Comparison of ENCODE assay signal across 11 cellular contexts in the genomic region with DNA sequence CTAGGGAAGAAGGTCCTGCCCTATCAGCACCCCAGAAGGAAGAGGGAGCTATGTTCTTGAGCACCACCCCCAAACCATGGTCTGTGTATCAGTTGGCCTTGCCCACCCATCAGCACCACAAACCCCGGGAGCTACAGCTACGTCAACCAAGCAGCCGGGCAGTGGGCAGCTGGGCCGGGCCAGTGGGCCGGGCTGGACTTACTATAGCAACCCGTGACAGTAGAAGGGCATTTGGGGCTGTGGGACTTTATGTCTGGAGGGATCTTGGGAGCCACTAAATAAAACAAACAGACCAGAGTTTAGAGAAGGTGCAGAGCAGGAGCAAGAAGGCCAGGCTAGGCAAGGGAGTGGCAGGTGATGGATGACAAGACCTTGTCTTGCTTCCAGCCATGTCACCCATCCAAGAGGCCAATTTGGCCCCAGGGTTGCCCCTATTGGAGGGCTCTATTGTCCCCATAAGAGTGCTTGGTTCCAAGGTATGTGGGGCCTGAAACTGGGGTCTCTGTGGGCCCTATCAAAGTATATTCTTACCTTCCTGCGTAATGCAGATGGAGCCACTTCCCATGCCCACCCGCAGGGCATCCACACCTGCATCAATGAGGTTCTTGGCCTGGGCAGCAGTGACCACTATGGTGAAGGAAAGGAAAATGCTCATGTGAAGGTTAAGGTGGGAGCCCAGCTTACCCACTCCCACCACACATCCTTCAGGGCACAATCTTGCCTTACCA. TPM values are rescaled to one million over a fixed set of nuclear protein-coding genes. Genes with fewer than 3 reads are reported as not detected.
DNase-seq lines count a peak whose midpoint lies in the region; ATAC-seq, FAIRE-seq and TF ChIP-seq lines count a peak whose summit lies in the region.
"Had no signal": no experiment of that assay in that cellular context is flagged by ENCODE, and none has a peak within 500 bp of the region (broad histone marks: within the 10 kb centered on the region; RNA-seq: fewer than 3 reads in every experiment).

No MANE protein-coding gene starts in this region.

- no peak for FAIRE-seq in H1 (lab: Jason Lieb, UNC)

- no peak overlapping the region for H3K4me3 ChIP-seq in SU-DHL-6 (ENCODE audit: insufficient read depth, low read length, poor library complexity, severe bottlenecking)
- no peak overlapping the region for H3K4me3 ChIP-seq in H1 (ENCODE audit: extremely low read depth in 1 of 4, insufficient read depth in 2 of 4, low read depth in 3 of 4, low read length in 4 of 4)

- TF ChIP-seq CTCF in SU-DHL-6 (IDR thresholded peaks at IDR 0.05; ENCODE audit: insufficient read depth, low read length, poor library complexity, severe bottlenecking) (no peak), H1 (IDR thresholded peaks at IDR 0.05; ENCODE audit: control extremely low read depth in 1 of 3, insufficient read depth in 1 of 3, low read depth in 1 of 3, low read length in 3 of 3) (no peak)

- no peak overlapping the region for H3K18ac ChIP-seq in H1 (ENCODE audit: extremely low read depth, low read length)

- H3K27ac ChIP-seq in SU-DHL-6 (ENCODE audit: low read depth, low read length) (peak overlapping the region; percentile 61), H1 (ENCODE audit: low read depth, low read length) (no peak overlapping the region; the same call in 1 of the 2 replicates)

- 0 out of 2 replicates have a peak, but pooled peaks cover 11% of the 10 kb centered on the region for H3K36me3 ChIP-seq in SU-DHL-6 (ENCODE audit: low read length)
- H3K36me3 ChIP-seq in H1 (ENCODE audit: control insufficient read depth in 2 of 4, insufficient read depth in 4 of 4, low read length in 3 of 4): peaks cover 38 to 55% (median 46%) of the 10 kb centered on the region in 4 experiments

- no peak for TF ChIP-seq RAD21 in H1 (IDR thresholded peaks at IDR 0.05 in 1 of 2, conservative IDR thresholded peaks at IDR 0.05 in 1 of 2; ENCODE audit: low read depth in 2 of 2, low read length in 2 of 2)

- H3K27me3 ChIP-seq in SU-DHL-6 (ENCODE audit: low read length) (no peaks in the 10 kb centered on the region), H1 (replicated peaks in 1 of 4; ENCODE audit: control insufficient read depth in 3 of 4, extremely low read depth in 1 of 4, insufficient read depth in 3 of 4, low read length in 3 of 4) (no peaks in the 10 kb centered on the region; a peak in 1 of 7 replicates)

- H4K5ac ChIP-seq in H1 (ENCODE audit: insufficient read length, low read depth, low read length): no peak overlapping the region

- peaks cover 13 to 39% of the 10 kb centered on the region in 2 donors for H3K36me3 Mint-ChIP-seq in activated T-cell treated with anti-CD3 and anti-CD28 coated beads, Interleukin-2, amount 50 U/mL, for 72 hours (ENCODE audit: insufficient read depth in 2 of 2)
- H3K36me3 Mint-ChIP-seq in stimulated activated memory B cell treated with anti-CD40 and anti-IgM and Interleukin-4, amounts not matched to agents 10 μg/mL and 1 μg/mL and 100 μg/mL, for 72 hours: peaks cover 68% of the 10 kb centered on the region

- H3K4me1 ChIP-seq in H1 (replicated peaks in 1 of 4; ENCODE audit: control insufficient read depth in 3 of 4, insufficient read depth in 4 of 4, low read length in 3 of 4): peaks cover 0 to 18% (median 11%) of the 10 kb centered on the region in 4 experiments; a peak in 6 of 7 replicates

- no peak for TF ChIP-seq EP300 in H1 (IDR thresholded peaks at IDR 0.05; ENCODE audit: borderline replicate concordance in 1 of 2, low read depth in 2 of 2, low read length in 2 of 2)

- 96% methylated on average over 8 of the region's 8 CpGs; no CpG with 5 or more reads in 1 of the 2 experiments for WGBS in H1 (ENCODE audit: extremely low coverage in 1 of 2, insufficient coverage in 1 of 2, insufficient read length in 1 of 2, insufficient replicate concordance in 2 of 2, low coverage in 1 of 2, low lambda C conversion rate in 2 of 2, missing lambda C conversion rate in 1 of 2), 2 experiments

- H3K9me3 ChIP-seq in SU-DHL-6 (ENCODE audit: insufficient read depth, low read length): no peaks in the 10 kb centered on the region
- H3K9me3 ChIP-seq in H1 (ENCODE audit: insufficient read depth in 2 of 2, low read depth in 1 of 2, low read length in 1 of 2): no peaks in the 10 kb centered on the region

- H3K27me3 Mint-ChIP-seq in activated T-cell treated with anti-CD3 and anti-CD28 coated beads, Interleukin-2, amount 50 U/mL, for 72 hours (ENCODE audit: low read depth): no peaks in the 10 kb centered on the region
- no peaks in the 10 kb centered on the region for H3K27me3 Mint-ChIP-seq in stimulated activated memory B cell treated with anti-CD40 and anti-IgM and Interleukin-4, amounts not matched to agents 10 μg/mL and 1 μg/mL and 100 μg/mL, for 72 hours

- peaks cover 30% of the 10 kb centered on the region for H3K79me2 ChIP-seq in SU-DHL-6 (ENCODE audit: insufficient read depth, low read length)
- peaks cover 4 to 25% of the 10 kb centered on the region in 2 experiments; a peak in 3 of 4 replicates for H3K79me2 ChIP-seq in H1 (ENCODE audit: control insufficient read depth in 1 of 2, insufficient read depth in 2 of 2, low read length in 2 of 2)

- H3K56ac ChIP-seq in H1 (replicated peaks; ENCODE audit: insufficient read length, low read depth, low read length): no peak overlapping the region

- no peak overlapping the region for H3K9ac ChIP-seq in SU-DHL-6 (ENCODE audit: low read length)
- H3K9ac ChIP-seq in H1 (replicated peaks in 1 of 4; ENCODE audit: extremely low read depth in 1 of 4, low read depth in 3 of 4, low read length in 3 of 4): no peak overlapping the region

- H2BK20ac ChIP-seq in H1 (ENCODE audit: low read length): no peak overlapping the region

- H4K8ac ChIP-seq in H1 (ENCODE audit: extremely low read depth, insufficient read depth, low read length): no peak overlapping the region

- H3K9me2 ChIP-seq in SU-DHL-6 (replicated peaks; ENCODE audit: insufficient read depth, low read length): no peaks in the 10 kb centered on the region

- H3K4me3 Mint-ChIP-seq in activated T-cell treated with anti-CD3 and anti-CD28 coated beads, Interleukin-2, amount 50 U/mL, for 72 hours: peak overlapping the region; percentile 17 to 37
- H3K4me3 Mint-ChIP-seq in stimulated activated memory B cell treated with anti-CD40 and anti-IgM and Interleukin-4, amounts not matched to agents 10 μg/mL and 1 μg/mL and 100 μg/mL, for 72 hours: peak overlapping the region; percentile 42

- H2AFZ ChIP-seq in SU-DHL-6 (ENCODE audit: low read depth, low read length, severe bottlenecking) (no peak overlapping the region), H1 (ENCODE audit: low read length) (no peak overlapping the region)

- no peak overlapping the region for H4K91ac ChIP-seq in H1 (replicated peaks; ENCODE audit: insufficient read length, low read length)

- H3K4me2 ChIP-seq in SU-DHL-6 (ENCODE audit: low read depth, low read length, poor library complexity, severe bottlenecking) (peak overlapping the region; percentile 21), H1 (ENCODE audit: insufficient read depth in 1 of 2, low read depth in 2 of 2, low read length in 2 of 2) (no peak overlapping the region)

- peaks cover 33% of the 10 kb centered on the region for H3F3A ChIP-seq in SU-DHL-6 (ENCODE audit: insufficient read depth)

- peak in 1 of 2 experiments; percentile 14; a peak in 1 of 3 replicates for TF ChIP-seq POLR2A in H1 (IDR thresholded peaks at IDR 0.05; ENCODE audit: control extremely low read depth in 1 of 2, low read depth in 2 of 2, low read length in 2 of 2)

- no peak overlapping the region for H2AK5ac ChIP-seq in H1 (ENCODE audit: low read depth, low read length)

- POLR2A ChIA-PET in H1 (lab: Charles Lee; ENCODE audit: partially characterized antibody): interaction anchor here (0.7 to 33.9 kb wide), 14 partner anchors 8 to 79 kb away, joined by 3 to 1518 read pairs (median 4); a partner anchor contains a TSS

- peaks cover 6% of the 10 kb centered on the region for H3K79me1 ChIP-seq in H1 (ENCODE audit: low read depth, low read length)

- peak overlapping the region; percentile 56 for H3K27ac Mint-ChIP-seq in activated T-cell treated with anti-CD3 and anti-CD28 coated beads, Interleukin-2, amount 50 U/mL, for 72 hours
- peak overlapping the region; percentile 96 for H3K27ac Mint-ChIP-seq in stimulated activated memory B cell treated with anti-CD40 and anti-IgM and Interleukin-4, amounts not matched to agents 10 μg/mL and 1 μg/mL and 100 μg/mL, for 72 hours

- H3K4me1 Mint-ChIP-seq in activated T-cell treated with anti-CD3 and anti-CD28 coated beads, Interleukin-2, amount 50 U/mL, for 72 hours (ENCODE audit: low read depth): peaks cover 85% of the 10 kb centered on the region
- peaks cover 77% of the 10 kb centered on the region for H3K4me1 Mint-ChIP-seq in stimulated activated memory B cell treated with anti-CD40 and anti-IgM and Interleukin-4, amounts not matched to agents 10 μg/mL and 1 μg/mL and 100 μg/mL, for 72 hours

- no peak overlapping the region for H3K14ac ChIP-seq in H1 (ENCODE audit: insufficient read length)

- H2BK12ac ChIP-seq in H1 (ENCODE audit: low read depth, low read length): no peak overlapping the region

- DNase-seq in activated T-cell treated with anti-CD3 and anti-CD28 coated beads, Interleukin-2, amount 50 U/mL, for 72 hours: no peak
- no peak for DNase-seq in activated T-cell treated with anti-CD3 and anti-CD28 coated beads, Interleukin-2, amount 50 U/mL, for 1 hour
- DNase-seq in H1 (ENCODE audit: low read depth in 1 of 2, low spot score in 2 of 2) (no peak), GM03348 (ENCODE audit: low spot score) (no peak)
- DNase-seq: DMS79, head of caudate nucleus, occipital lobe had no signal

- H2BK15ac ChIP-seq in H1 (ENCODE audit: low read length): no peak overlapping the region

- no peaks in the 10 kb centered on the region for H4K20me1 ChIP-seq in SU-DHL-6 (ENCODE audit: low read depth, low read length)
- H4K20me1 ChIP-seq in H1 (replicated peaks in 1 of 2; ENCODE audit: control insufficient read depth in 1 of 2, insufficient read depth in 2 of 2, low read length in 2 of 2): peaks cover 8 to 19% of the 10 kb centered on the region in 2 experiments

- H3K9me3 Mint-ChIP-seq in activated T-cell treated with anti-CD3 and anti-CD28 coated beads, Interleukin-2, amount 50 U/mL, for 72 hours: no peaks in the 10 kb centered on the region
- no peaks in the 10 kb centered on the region for H3K9me3 Mint-ChIP-seq in stimulated activated memory B cell treated with anti-CD40 and anti-IgM and Interleukin-4, amounts not matched to agents 10 μg/mL and 1 μg/mL and 100 μg/mL, for 72 hours

- H2BK5ac ChIP-seq in H1 (ENCODE audit: low read depth, low read length): no peak overlapping the region

- peaks cover 18% of the 10 kb centered on the region for H3K23me2 ChIP-seq in H1 (ENCODE audit: low read depth, low read length)

- no peak overlapping the region for H2BK120ac ChIP-seq in H1 (replicated peaks; ENCODE audit: low read depth, low read length)

- CTCF ChIA-PET in H1 (lab: Charles Lee; ENCODE audit: partially characterized antibody): interaction anchor here (0.6 to 24.3 kb wide), 5 partner anchors 14 to 71 kb away, joined by 3 to 467 read pairs (median 6); a partner anchor contains a TSS

- no peak overlapping the region for H3K23ac ChIP-seq in H1 (ENCODE audit: insufficient read length)

- H3K4ac ChIP-seq in H1 (replicated peaks; ENCODE audit: insufficient read length, low read depth, low read length): no peak overlapping the region

- no peak for ATAC-seq in activated T-cell treated with anti-CD3 and anti-CD28 coated beads, Interleukin-2, amount 50 U/mL, for 72 hours (replicated peaks in 1 of 2)
- no peak for ATAC-seq in stimulated activated memory B cell treated with anti-CD40 and anti-IgM and Interleukin-4, amounts not matched to agents 10 μg/mL and 1 μg/mL and 100 μg/mL, for 72 hours
- ATAC-seq in GM18861 (IDR thresholded peaks at IDR 0.05; ENCODE audit: unreplicated experiment) (no peak), HG02763 (IDR thresholded peaks at IDR 0.05; ENCODE audit: unreplicated experiment) (no peak)

RNA-seq across cellular contexts. Expression of a gene that starts 3.2 kb away (rescaled TPM):
- total RNA-seq in activated T-cell treated with anti-CD3 and anti-CD28 coated beads, Interleukin-2, amount 50 U/mL, for 72 hours: 100 to 1,000 TPM; 490 to 562 TPM
- total RNA-seq in H1 (2021; fragmentation: NEBNext Ultra II Directional; extraction: Animal tissue kit (Norgen Biotek cat#: 25700)): 409 and 419 TPM in 2 replicates
- polyA plus RNA-seq in H1 (2011; rRNA removed): 363 and 374 TPM in 2 replicates
- polyA plus RNA-seq in H1 (2011; cell fraction: cytosol; rRNA removed): 511 TPM
- 1,029 TPM for polyA plus RNA-seq in H1 (2011; cell fraction: nucleus; rRNA removed)
- polyA plus RNA-seq in H1 (2012, experiment 1 of 2): 385 to 517 TPM (median 516 TPM) in 4 replicates
- 474 TPM for polyA plus RNA-seq in H1 (2012, experiment 2 of 2)
- 339 TPM for polyA plus RNA-seq in H1 (2013, experiment 1 of 2)
- polyA plus RNA-seq in H1 (2013, experiment 2 of 2): 323 TPM
- 836 and 1,078 TPM in 2 replicates for polyA minus RNA-seq in H1 (2011; rRNA and poly(A)+ RNA removed)
- 367 TPM for polyA minus RNA-seq in H1 (2011; cell fraction: cytosol; rRNA and poly(A)+ RNA removed)
- polyA minus RNA-seq in H1 (2011; cell fraction: nucleus; rRNA and poly(A)+ RNA removed): 252 TPM

RNA-seq across cellular contexts. Expression of a gene that starts 4.0 kb away (rescaled TPM):
- 10 to 100 TPM; 31.9 to 35.1 TPM for total RNA-seq in activated T-cell treated with anti-CD3 and anti-CD28 coated beads, Interleukin-2, amount 50 U/mL, for 72 hours
- 26.2 and 27.8 TPM in 2 replicates for total RNA-seq in H1 (2021; fragmentation: NEBNext Ultra II Directional; extraction: Animal tissue kit (Norgen Biotek cat#: 25700))
- polyA plus RNA-seq in H1 (2011; rRNA removed): 45.5 and 52.1 TPM in 2 replicates
- 31.7 TPM for polyA plus RNA-seq in H1 (2011; cell fraction: cytosol; rRNA removed)
- 38.4 TPM for polyA plus RNA-seq in H1 (2011; cell fraction: nucleus; rRNA removed)
- polyA plus RNA-seq in H1 (2012, experiment 1 of 2): 10.4 to 48.0 TPM (median 37.5 TPM) in 4 replicates
- 25.5 TPM for polyA plus RNA-seq in H1 (2012, experiment 2 of 2)
- 38.2 TPM for polyA plus RNA-seq in H1 (2013, experiment 1 of 2)
- 40.2 TPM for polyA plus RNA-seq in H1 (2013, experiment 2 of 2)
- 15.3 and 24.4 TPM in 2 replicates for polyA minus RNA-seq in H1 (2011; rRNA and poly(A)+ RNA removed)
- polyA minus RNA-seq in H1 (2011; cell fraction: cytosol; rRNA and poly(A)+ RNA removed): 24.3 TPM
- 52.4 TPM for polyA minus RNA-seq in H1 (2011; cell fraction: nucleus; rRNA and poly(A)+ RNA removed)

RNA-seq across cellular contexts. Expression of a gene that starts 7.6 kb away (rescaled TPM):
- 10 to 100 TPM; 24.8 to 29.8 TPM for total RNA-seq in activated T-cell treated with anti-CD3 and anti-CD28 coated beads, Interleukin-2, amount 50 U/mL, for 72 hours
- total RNA-seq in H1 (2021; fragmentation: NEBNext Ultra II Directional; extraction: Animal tissue kit (Norgen Biotek cat#: 25700)): 30.4 and 31.6 TPM in 2 replicates
- polyA plus RNA-seq in H1 (2011; rRNA removed): 86.5 and 95.3 TPM in 2 replicates
- polyA plus RNA-seq in H1 (2011; cell fraction: cytosol; rRNA removed): 73.1 TPM
- 140 TPM for polyA plus RNA-seq in H1 (2011; cell fraction: nucleus; rRNA removed)
- 34.7 to 40.6 TPM (median 39.8 TPM) in 4 replicates for polyA plus RNA-seq in H1 (2012, experiment 1 of 2)
- polyA plus RNA-seq in H1 (2012, experiment 2 of 2): 74.3 TPM
- polyA plus RNA-seq in H1 (2013, experiment 1 of 2): 33.5 TPM
- polyA plus RNA-seq in H1 (2013, experiment 2 of 2): 33.7 TPM
- polyA minus RNA-seq in H1 (2011; rRNA and poly(A)+ RNA removed): 87.2 and 103 TPM in 2 replicates
- 32.7 TPM for polyA minus RNA-seq in H1 (2011; cell fraction: cytosol; rRNA and poly(A)+ RNA removed)
- polyA minus RNA-seq in H1 (2011; cell fraction: nucleus; rRNA and poly(A)+ RNA removed): 48.1 TPM

RNA-seq across cellular contexts. Expression of a gene that starts 18.8 kb away (rescaled TPM):
- 100 to 1,000 TPM; 145 to 159 TPM for total RNA-seq in activated T-cell treated with anti-CD3 and anti-CD28 coated beads, Interleukin-2, amount 50 U/mL, for 72 hours
- total RNA-seq in H1 (2021; fragmentation: NEBNext Ultra II Directional; extraction: Animal tissue kit (Norgen Biotek cat#: 25700)): 180 and 187 TPM in 2 replicates
- polyA plus RNA-seq in H1 (2011; rRNA removed): 257 and 340 TPM in 2 replicates
- polyA plus RNA-seq in H1 (2011; cell fraction: cytosol; rRNA removed): 262 TPM
- polyA plus RNA-seq in H1 (2011; cell fraction: nucleus; rRNA removed): 878 TPM
- 176 to 244 TPM (median 215 TPM) in 4 replicates for polyA plus RNA-seq in H1 (2012, experiment 1 of 2)
- 172 TPM for polyA plus RNA-seq in H1 (2012, experiment 2 of 2)
- polyA plus RNA-seq in H1 (2013, experiment 1 of 2): 84.5 TPM
- 77.8 TPM for polyA plus RNA-seq in H1 (2013, experiment 2 of 2)
- polyA minus RNA-seq in H1 (2011; rRNA and poly(A)+ RNA removed): 252 and 296 TPM in 2 replicates
- polyA minus RNA-seq in H1 (2011; cell fraction: cytosol; rRNA and poly(A)+ RNA removed): 109 TPM
- polyA minus RNA-seq in H1 (2011; cell fraction: nucleus; rRNA and poly(A)+ RNA removed): 118 TPM

RNA-seq across cellular contexts. Expression of a gene that starts 35.9 kb away (rescaled TPM):
- 10 to 100 TPM; 42.0 to 45.7 TPM for total RNA-seq in activated T-cell treated with anti-CD3 and anti-CD28 coated beads, Interleukin-2, amount 50 U/mL, for 72 hours
- total RNA-seq in H1 (2021; fragmentation: NEBNext Ultra II Directional; extraction: Animal tissue kit (Norgen Biotek cat#: 25700)): 18.6 and 19.1 TPM in 2 replicates
- polyA plus RNA-seq in H1 (2011; rRNA removed): 25.4 and 31.1 TPM in 2 replicates
- 29.9 TPM for polyA plus RNA-seq in H1 (2011; cell fraction: cytosol; rRNA removed)
- 89.3 TPM for polyA plus RNA-seq in H1 (2011; cell fraction: nucleus; rRNA removed)
- 12.6 to 22.7 TPM (median 21.6 TPM) in 4 replicates for polyA plus RNA-seq in H1 (2012, experiment 1 of 2)
- 14.0 TPM for polyA plus RNA-seq in H1 (2012, experiment 2 of 2)
- 18.0 TPM for polyA plus RNA-seq in H1 (2013, experiment 1 of 2)
- 14.1 TPM for polyA plus RNA-seq in H1 (2013, experiment 2 of 2)
- 34.6 and 38.0 TPM in 2 replicates for polyA minus RNA-seq in H1 (2011; rRNA and poly(A)+ RNA removed)
- polyA minus RNA-seq in H1 (2011; cell fraction: cytosol; rRNA and poly(A)+ RNA removed): 24.7 TPM
- polyA minus RNA-seq in H1 (2011; cell fraction: nucleus; rRNA and poly(A)+ RNA removed): 72.0 TPM
